In the genomic region with DNA sequence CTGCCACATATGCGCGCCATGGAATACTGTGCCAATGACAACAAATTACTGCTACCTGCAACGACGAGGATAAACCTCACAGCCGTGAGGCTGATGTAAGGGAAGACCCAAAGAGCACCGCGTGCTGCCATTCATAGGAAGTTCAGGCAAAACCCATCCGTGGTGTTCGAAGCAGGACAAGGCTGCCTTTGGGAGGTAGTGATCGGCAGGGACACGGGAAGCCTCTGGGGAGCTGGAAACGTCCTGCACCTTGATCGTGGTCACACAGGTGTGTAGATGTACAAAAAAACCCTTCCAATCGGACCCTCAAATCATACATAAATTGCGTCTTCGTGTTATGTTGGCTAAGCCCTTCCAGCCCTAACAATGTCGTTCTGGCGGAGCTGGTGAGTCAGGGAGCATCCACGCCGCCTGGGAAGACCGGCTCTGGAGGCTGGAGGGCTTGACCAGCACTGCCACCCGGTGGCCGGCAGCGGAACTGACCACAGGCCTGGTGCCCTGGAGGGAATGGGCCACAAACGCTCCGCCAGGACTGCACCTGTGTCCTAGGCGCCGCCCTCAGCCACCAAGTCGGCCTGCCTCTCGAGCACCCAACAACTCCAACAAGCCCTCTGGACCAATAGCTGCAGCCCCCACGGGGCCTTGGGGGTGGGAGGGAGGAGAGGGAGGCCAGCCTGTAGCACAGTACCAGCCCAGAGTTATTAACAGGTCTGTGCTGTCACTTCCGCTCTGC, we compare ENCODE assay signal across 8 cellular contexts. TPM values are rescaled to one million over a fixed set of nuclear protein-coding genes. Genes with fewer than 3 reads are reported as not detected.
DNase-seq lines count a peak whose midpoint lies in the region; ATAC-seq, FAIRE-seq and TF ChIP-seq lines count a peak whose summit lies in the region.

No MANE protein-coding gene starts in this region.

- peak overlapping the region; percentile 89 for H2AFZ ChIP-seq in GM12878 (ENCODE audit: control insufficient read depth, low read depth, low read length)

- CTCF ChIA-PET in HEK293 (lab: Yijun Ruan, JAX) (interaction anchor here (0.6 to 7.1 kb wide), 47 partner anchors 10 to 517 kb away, joined by 3 to 113 read pairs (median 4); partner anchors contain the start of genes ASTL, CIAO1 and TMEM127), GM12878 (lab: Yijun Ruan, JAX) (interaction anchor here (0.6 to 13.0 kb wide), 36 partner anchors 9 to 980 kb away, joined by 3 to 307 read pairs (median 5); partner anchors contain the start of genes ARID5A and KANSL3)

- 21% methylated on average over 31 of the region's 32 CpGs for WGBS in GM12878 (ENCODE audit: insufficient coverage, insufficient replicate concordance, low lambda C conversion rate, missing lambda C conversion rate)
- no CpG with 5 or more reads among the region's 32 CpGs for WGBS in iPS DF 6.9 (ENCODE audit: insufficient coverage, insufficient read length)
- WGBS in sigmoid colon, 2 donors: 25 to 33% methylated on average over 32 of the region's 32 CpGs

- H3K9me3 ChIP-seq in HEK293 (ENCODE audit: control insufficient read depth, insufficient read depth, low read depth, low read length) (no peaks in the 10 kb centered on the region), GM12878 (replicated peaks; ENCODE audit: control insufficient read depth, insufficient read depth, low read length) (no peaks in the 10 kb centered on the region), iPS DF 6.9 (ENCODE audit: control insufficient read depth, insufficient read depth, low read length) (no peaks in the 10 kb centered on the region), sigmoid colon (no peaks in the 10 kb centered on the region)

- POLR2A ChIA-PET in HEK293 (lab: Yijun Ruan, JAX) (interaction anchor here (0.5 to 1.0 kb wide), 3 partner anchors 26 to 180 kb away, joined by 3 to 4 read pairs (median 3); no protein-coding TSS in a partner anchor), GM12878 (lab: Charles Lee) (interaction anchor here (0.5 to 1.5 kb wide), 6 partner anchors 12 to 102 kb away, joined by 3 to 4 read pairs (median 3); no protein-coding TSS in a partner anchor)

- peak; percentile 89 for DNase-seq in GM06990 (ENCODE audit: extremely low read depth, insufficient read length)
- peak; percentile 72 to 86 (median 72) for DNase-seq in NCI-H1417 (lab: John Stamatoyannopoulos, UW)
- peak; percentile 27 for DNase-seq in T-helper 9 cell
- DNase-seq in GM12878 (ENCODE audit: low read depth, low spot score): peak; percentile 59
- DNase-seq in iPS DF 6.9 (ENCODE audit: low read depth, low spot score): peak; percentile 91
- peak; percentile 93 for DNase-seq in sigmoid colon

- H3K36me3 ChIP-seq in GM06990 (ENCODE audit: control insufficient read depth, insufficient read depth, low read length): no peaks in the 10 kb centered on the region
- no peaks in the 10 kb centered on the region for H3K36me3 ChIP-seq in HEK293 (ENCODE audit: control insufficient read depth in 2 of 2, insufficient read depth in 1 of 2, low read length in 2 of 2)
- H3K36me3 ChIP-seq in GM12878 (ENCODE audit: control insufficient read depth in 2 of 2, insufficient read depth in 2 of 2, low read length in 1 of 2): no peaks in the 10 kb centered on the region
- H3K36me3 ChIP-seq in iPS DF 6.9 (ENCODE audit: control insufficient read depth, insufficient read depth, low read length): no peaks in the 10 kb centered on the region
- H3K36me3 ChIP-seq in sigmoid colon: no peaks in the 10 kb centered on the region

- TF ChIP-seq CTCF in GM06990 (IDR thresholded peaks at IDR 0.05; ENCODE audit: insufficient read depth, low read length, poor library complexity, severe bottlenecking): peak; percentile 96
- peak; percentile 95 for TF ChIP-seq CTCF in HEK293 (tag by site-specific recombination; IDR thresholded peaks at IDR 0.05)
- TF ChIP-seq CTCF in GM12878 (IDR thresholded peaks at IDR 0.05 in 2 of 3, conservative IDR thresholded peaks at IDR 0.05 in 1 of 3; ENCODE audit: control insufficient read depth in 2 of 3, extremely low read depth in 1 of 3, insufficient read depth in 1 of 3, low read depth in 3 of 3, low read length in 3 of 3): peak; percentile 93 to 99 (median 99); a peak in 5 of 6 replicates
- TF ChIP-seq CTCF in sigmoid colon (IDR thresholded peaks at IDR 0.05): peak; percentile 88 to 98 (median 96)

- BruUV-seq in GM12878 (replicated peaks; lab: Mats Ljungman, UMichigan): no TSS peak

- in situ Hi-C loops in GM12878 (cut with MboI): loop anchor here (5.0 kb wide), 2 partner anchors 37 to 102 kb away; no protein-coding TSS in a partner anchor

- no peaks in the 10 kb centered on the region for H3K4me1 ChIP-seq in HEK293 (ENCODE audit: control insufficient read depth, insufficient read depth, low read length)
- H3K4me1 ChIP-seq in GM12878 (ENCODE audit: control insufficient read depth, insufficient read depth, low read length): peaks cover 18% of the 10 kb centered on the region
- peaks cover 1% of the 10 kb centered on the region; the same call in 1 of the 2 replicates for H3K4me1 ChIP-seq in iPS DF 6.9 (ENCODE audit: control insufficient read depth, insufficient read depth, low read length)
- peaks cover 0 to 22% (median 17%) of the 10 kb centered on the region in 4 donors for H3K4me1 ChIP-seq in sigmoid colon

- H3K27ac ChIP-seq in HEK293 (ENCODE audit: extremely low read depth, low read depth, low read length) (no peak overlapping the region), GM12878 (ENCODE audit: control insufficient read depth, insufficient read depth) (no peak overlapping the region), iPS DF 6.9 (ENCODE audit: low read length) (no peak overlapping the region), sigmoid colon (no peak overlapping the region)

- H3K4me3 ChIP-seq in GM06990 (replicated peaks; ENCODE audit: low read depth, low read length) (peak overlapping the region; percentile 25), HEK293 (ENCODE audit: low read depth, low read length) (no peak overlapping the region), GM12878 (no peak overlapping the region), iPS DF 6.9 (ENCODE audit: low read length) (peak overlapping the region; percentile 12; the same call in 1 of the 2 replicates), sigmoid colon (no peak overlapping the region)

- intact Hi-C loops in GM12878 (cut with micrococcal nuclease; ENCODE audit: unreplicated experiment) (loop anchor here (1.0 kb wide), 3 partner anchors 39 to 102 kb away; no protein-coding TSS in a partner anchor), sigmoid colon (cut with DNase I) (loop anchor here (1.0 to 10.0 kb wide), 5 partner anchors 38 to 374 kb away; partner anchors contain the start of gene ASTL)

- H3K9ac ChIP-seq in GM12878 (ENCODE audit: control insufficient read depth, insufficient read depth, low read length): peak overlapping the region; percentile 14; the same call in 1 of the 2 replicates

- peak; percentile 95 for TF ChIP-seq RAD21 in GM12878 (IDR thresholded peaks at IDR 0.05; ENCODE audit: insufficient read depth, low read depth, low read length)

- TF ChIP-seq POLR2A in GM12878 (IDR thresholded peaks at IDR 0.05; ENCODE audit: low read depth, low read length): no peak
- no peak for TF ChIP-seq POLR2A in sigmoid colon (IDR thresholded peaks at IDR 0.05)

- H3K79me2 ChIP-seq in GM12878 (ENCODE audit: control insufficient read depth, insufficient read depth, low read length): no peaks in the 10 kb centered on the region

- RAD21 ChIA-PET in GM12878 (lab: Charles Lee; ENCODE audit: unreplicated experiment): interaction anchor here (0.7 to 9.9 kb wide), 23 partner anchors 9 to 516 kb away, joined by 3 to 144 read pairs (median 4); partner anchors contain the start of gene ITPRIPL1

- peak; percentile 95 for FAIRE-seq in GM12878 (lab: Jason Lieb, UNC)

- H3K4me2 ChIP-seq in GM12878 (ENCODE audit: control insufficient read depth, insufficient read depth): peak overlapping the region; percentile 31

- H3K27me3 ChIP-seq in GM06990 (replicated peaks; ENCODE audit: control insufficient read depth, insufficient read depth, low read length) (no peaks in the 10 kb centered on the region), GM12878 (replicated peaks in 1 of 2; ENCODE audit: control insufficient read depth in 2 of 2, insufficient read depth in 2 of 2, low read length in 1 of 2) (no peaks in the 10 kb centered on the region), iPS DF 6.9 (ENCODE audit: control insufficient read depth, insufficient read depth, low read length) (peaks cover 2% of the 10 kb centered on the region; the same call in 1 of the 2 replicates), sigmoid colon (no peaks in the 10 kb centered on the region)

- ATAC-seq in GM12878: peak; percentile 79
- no peak for ATAC-seq in HG03159 (IDR thresholded peaks at IDR 0.05; ENCODE audit: unreplicated experiment)

- SMC1A ChIA-PET in GM12878 (lab: Charles Lee; ENCODE audit: uncharacterized antibody, unreplicated experiment): interaction anchor here (0.6 to 8.1 kb wide), 29 partner anchors 10 to 379 kb away, joined by 3 to 123 read pairs (median 4); partner anchors contain the start of gene ASTL

- no peaks in the 10 kb centered on the region for H4K20me1 ChIP-seq in GM12878 (ENCODE audit: control insufficient read depth, insufficient read depth)

- TF ChIP-seq EP300 in GM12878 (IDR thresholded peaks at IDR 0.05; ENCODE audit: borderline replicate concordance in 1 of 2, control insufficient read depth in 1 of 2, low read depth in 2 of 2, low read length in 2 of 2) (no peak), sigmoid colon (IDR thresholded peaks at IDR 0.05) (no peak)

RNA-seq across cellular contexts. Expression of gene NEURL3, which starts 4.1 kb away (rescaled TPM):
- 2.2 and 2.9 TPM in 2 replicates for total RNA-seq in GM12878 (2013; cell fraction: nucleolus; rRNA removed)
- total RNA-seq in GM12878 (2014; rRNA removed) (0.85 and 0.98 TPM in 2 replicates), GM12878 (2014; rRNA removed; fragmentation: Illumina TruSeq; extraction: Trizol) (0.09 and 0.31 TPM in 2 replicates), GM12878 (2021) (0.44 and 0.72 TPM in 2 replicates), sigmoid colon (under 1 TPM in 1 of 4 donors, not detected in 3; 0.36 TPM)
- polyA plus RNA-seq in GM12878 (2011; ENCODE audit: low read depth): 0.16 TPM
- polyA plus RNA-seq in GM12878 (2011; rRNA removed) (4.4 and 6.3 TPM in 2 replicates), GM12878 (2014; fragmentation: Illumina TruSeq; extraction: Trizol) (0.10 TPM in 1 of 2 replicates, not detected in the other), GM12878 (2014; fragmentation: Nextera tagmentation; extraction: Ambion mirVana) (under 1 TPM; 0.03 to 0.07 TPM), GM12878 (2014; rRNA removed) (0.39 and 0.51 TPM in 2 replicates), GM12878 (2016; fragmentation: Nextera tagmentation; extraction: Ambion mirVana) (under 1 TPM; 0.55 to 0.79 TPM), sigmoid colon (1 to 10 TPM; 3.5 to 6.4 (median 3.6) TPM)
- 6.6 and 7.9 TPM in 2 replicates for polyA plus RNA-seq in GM12878 (2011; cell fraction: cytosol; rRNA removed)
- 7.3 and 12.0 TPM in 2 replicates for polyA plus RNA-seq in GM12878 (2011; cell fraction: nucleus; rRNA removed)
- polyA plus RNA-seq in GM12878 (2012): 0.42 and 0.72 TPM in 2 replicates
- 1.9 and 2.2 TPM in 2 replicates for polyA minus RNA-seq in GM12878 (2011; rRNA and poly(A)+ RNA removed)
- 0.52 and 1.2 TPM in 2 replicates for polyA minus RNA-seq in GM12878 (2011; cell fraction: cytosol; rRNA and poly(A)+ RNA removed)
- 0.96 and 1.3 TPM in 2 replicates for polyA minus RNA-seq in GM12878 (2011; cell fraction: nucleus; rRNA and poly(A)+ RNA removed)

RNA-seq across cellular contexts. Expression of gene ARID5A, which starts 27.3 kb away (rescaled TPM):
- total RNA-seq in GM12878 (2013; cell fraction: nucleolus; rRNA removed): 85.2 and 91.3 TPM in 2 replicates
- total RNA-seq in GM12878 (2014; rRNA removed) (46.2 and 46.8 TPM in 2 replicates), GM12878 (2014; rRNA removed; fragmentation: Illumina TruSeq; extraction: Trizol) (22.2 and 25.3 TPM in 2 replicates), GM12878 (2021) (82.7 and 87.9 TPM in 2 replicates), sigmoid colon (100 to 1,000 TPM in 1 of 4 donors, 10 to 100 TPM in 3; 14.3 to 179 (median 30.4) TPM)
- 16.0 TPM for polyA plus RNA-seq in GM12878 (2011; ENCODE audit: low read depth)
- polyA plus RNA-seq in GM12878 (2011; rRNA removed) (13.3 and 28.5 TPM in 2 replicates), GM12878 (2014; fragmentation: Illumina TruSeq; extraction: Trizol) (3.1 and 18.1 TPM in 2 replicates), GM12878 (2014; fragmentation: Nextera tagmentation; extraction: Ambion mirVana) (1 to 10 TPM in 1 of 2 experiments, under 1 TPM in 1; 0.76 to 3.8 TPM), GM12878 (2014; rRNA removed) (79.3 and 83.3 TPM in 2 replicates), GM12878 (2016; fragmentation: Nextera tagmentation; extraction: Ambion mirVana) (10 to 100 TPM; 76.2 to 87.1 TPM), sigmoid colon (10 to 100 TPM in 1 of 3 donors, 1 to 10 TPM in 2; 7.8 to 29.0 (median 9.5) TPM)
- polyA plus RNA-seq in GM12878 (2011; cell fraction: cytosol; rRNA removed): 39.3 and 54.4 TPM in 2 replicates
- polyA plus RNA-seq in GM12878 (2011; cell fraction: nucleus; rRNA removed): 160 and 161 TPM in 2 replicates
- polyA plus RNA-seq in GM12878 (2012): 47.3 and 50.2 TPM in 2 replicates
- polyA minus RNA-seq in GM12878 (2011; rRNA and poly(A)+ RNA removed): 12.7 and 34.9 TPM in 2 replicates
- 26.1 and 28.5 TPM in 2 replicates for polyA minus RNA-seq in GM12878 (2011; cell fraction: cytosol; rRNA and poly(A)+ RNA removed)
- polyA minus RNA-seq in GM12878 (2011; cell fraction: nucleus; rRNA and poly(A)+ RNA removed): 22.6 and 34.3 TPM in 2 replicates

Comparison
In these comparisons a context has a peak if more than half of its experiments do, and no peak if none do; other contexts are left out.
1. DNase-seq: peak in every context shown above with its lines; median percentile 93 in sigmoid colon; 91 in iPS DF 6.9; 89 in GM06990; 72 in NCI-H1417; 59 in GM12878; 27 in T-helper 9 cell.
2. H3K4me3 ChIP-seq: peak in GM06990 (single experiment) and iPS DF 6.9 (single experiment); none in HEK293 (single experiment), GM12878 (single experiment) and sigmoid colon (0 of 4).
3. Peak in every context shown above with its lines, with median percentiles within 50 percentile points of each other: CTCF ChIP-seq.